ENCODE assay signal across 15 cellular contexts in the genomic region with DNA sequence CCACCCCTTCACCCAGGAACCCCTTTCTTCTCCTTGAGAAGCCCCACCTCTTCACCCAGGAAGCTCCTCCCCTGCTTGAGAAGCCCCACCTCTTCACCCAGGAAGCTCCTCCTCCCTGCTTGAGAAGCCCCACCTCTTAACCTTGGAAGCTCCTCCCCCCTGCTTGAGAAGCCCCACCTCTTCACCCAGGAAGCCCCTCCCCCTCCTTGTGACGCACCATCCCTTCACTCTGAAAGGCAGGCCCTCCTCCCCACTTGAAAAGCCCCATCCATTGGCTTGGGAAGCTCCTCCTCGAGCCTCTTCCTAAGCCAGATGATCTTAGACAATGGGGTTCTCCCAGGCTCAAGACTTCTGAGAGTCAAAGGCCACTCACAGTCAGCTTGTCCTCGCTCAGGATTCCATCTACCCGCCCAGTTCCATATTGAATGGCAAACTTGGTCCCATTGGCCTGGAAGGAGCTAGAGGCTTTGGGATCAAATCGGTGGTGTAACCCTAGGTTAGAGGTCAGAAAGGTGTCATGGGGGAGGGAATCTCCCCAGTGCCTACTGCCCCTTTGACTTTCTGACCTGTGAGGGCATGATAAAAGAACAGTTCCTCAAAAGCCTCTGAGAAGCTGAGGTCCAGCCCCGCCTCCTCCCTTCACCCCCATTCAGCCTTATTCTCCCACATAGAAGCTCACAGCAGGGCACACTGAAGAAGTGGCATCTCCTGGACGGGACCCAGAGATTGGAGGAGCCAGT. TPM values are rescaled to one million over a fixed set of nuclear protein-coding genes. Genes with fewer than 3 reads are reported as not detected.
DNase-seq lines count a peak whose midpoint lies in the region; ATAC-seq and TF ChIP-seq lines count a peak whose summit lies in the region.
"Had no signal": no experiment of that assay in that cellular context is flagged by ENCODE, and none has a peak within 500 bp of the region (broad histone marks: within the 10 kb centered on the region; RNA-seq: fewer than 3 reads in every experiment).

No MANE protein-coding gene starts in this region.

- no peaks in the 10 kb centered on the region for H3K27me3 ChIP-seq in foreskin keratinocyte
- H3K27me3 ChIP-seq: brain microvascular endothelial cell, Peyer's patch had no signal

- DNase-seq in DMS53 (lab: John Stamatoyannopoulos, UW): peak; percentile 38
- DNase-seq in DMS53 treated with DMSO at 0.1 percent for 48 hours (lab: John Stamatoyannopoulos, UW; ENCODE audit: unreplicated experiment): no peak
- DNase-seq in Daoy (ENCODE audit: low read depth): peak; percentile 23
- DNase-seq in OCI-M1 (lab: John Stamatoyannopoulos, UW): peak; percentile 37
- DNase-seq in foreskin keratinocyte: no peak
- DNase-seq in SIG-M5 treated with dmso at 0.1 percent for 504 hours (lab: John Stamatoyannopoulos, UW; ENCODE audit: unreplicated experiment): no peak
- DNase-seq in left ventricle myocardium superior: no peak
- no peak for DNase-seq in NCI-H1417 treated with DMSO at 0.1 percent for 48 hours (lab: John Stamatoyannopoulos, UW)
- DNase-seq: brain microvascular endothelial cell; Caco-2; naive thymus-derived CD8-positive, alpha-beta T cell; Peyer's patch; tibial artery had no signal

- intact Hi-C loops in left ventricle myocardium superior (cut with micrococcal nuclease): no loop called here

- no peaks in the 10 kb centered on the region for H3K4me1 ChIP-seq in foreskin keratinocyte
- H3K4me1 ChIP-seq: Caco-2 had no signal

- no peak for TF ChIP-seq CTCF in foreskin keratinocyte (conservative IDR thresholded peaks at IDR 0.05)

- H3K27ac ChIP-seq in foreskin keratinocyte: no peak overlapping the region
- H3K27ac ChIP-seq: 22Rv1, brain microvascular endothelial cell, tibial artery had no signal

- ATAC-seq in foreskin keratinocyte (peak; percentile 14), left ventricle myocardium superior (no peak)
- ATAC-seq: naive thymus-derived CD8-positive, alpha-beta T cell had no signal

RNA-seq across cellular contexts. Expression of gene NAPSA, which starts 4.0 kb away (rescaled TPM):
- not detected in 2 replicates for total RNA-seq in Daoy (2014; rRNA removed; shearing (Covaris generic))
- total RNA-seq in foreskin keratinocyte (0.41 and 0.53 TPM in 2 replicates), left ventricle myocardium superior (0.32 TPM)
- 0.62 and 0.82 TPM in 2 replicates for polyA plus RNA-seq in foreskin keratinocyte

RNA-seq across cellular contexts. Expression of gene NR1H2, which starts 14.8 kb away (rescaled TPM):
- total RNA-seq in Daoy (2014; rRNA removed; shearing (Covaris generic)): 61.1 and 77.3 TPM in 2 replicates
- total RNA-seq in foreskin keratinocyte (41.0 and 43.9 TPM in 2 replicates), left ventricle myocardium superior (76.5 TPM)
- polyA plus RNA-seq in foreskin keratinocyte: 45.0 and 49.0 TPM in 2 replicates

RNA-seq across cellular contexts. Expression of gene POLD1, which starts 22.7 kb away (rescaled TPM):
- total RNA-seq in Daoy (2014; rRNA removed; shearing (Covaris generic)): 84.5 and 99.5 TPM in 2 replicates
- total RNA-seq in foreskin keratinocyte (76.2 and 89.1 TPM in 2 replicates), left ventricle myocardium superior (10.6 TPM)
- 63.9 and 71.3 TPM in 2 replicates for polyA plus RNA-seq in foreskin keratinocyte

RNA-seq across cellular contexts. Expression of gene KCNC3, which starts 32.3 kb away (rescaled TPM):
- 0.06 and 0.15 TPM in 2 replicates for total RNA-seq in Daoy (2014; rRNA removed; shearing (Covaris generic))
- total RNA-seq in foreskin keratinocyte: not detected in 2 replicates
- polyA plus RNA-seq in foreskin keratinocyte: not detected in 2 replicates
- 2.5 TPM for total RNA-seq in left ventricle myocardium superior
- total RNA-seq: MCF 10A had no signal
- polyA plus RNA-seq: naive thymus-derived CD8-positive, alpha-beta T cell had no signal

RNA-seq across cellular contexts. Expression of gene SPIB, which starts 57.3 kb away (rescaled TPM):
- total RNA-seq in Daoy (2014; rRNA removed; shearing (Covaris generic)): not detected in 2 replicates
- not detected in 2 replicates for total RNA-seq in foreskin keratinocyte
- 0.17 TPM in 1 of 2 replicates, not detected in the other for polyA plus RNA-seq in foreskin keratinocyte
- total RNA-seq in left ventricle myocardium superior: not detected
- total RNA-seq: MCF 10A had no signal

Comparison
In these comparisons a context has a peak if more than half of its experiments do, and no peak if none do; other contexts are left out.
1. DNase-seq: peak in DMS53 (single experiment), Daoy (single experiment) and OCI-M1 (single experiment); none in DMS53 treated with DMSO at 0.1 percent for 48 hours (single experiment), foreskin keratinocyte (0 of 2), SIG-M5 treated with dmso at 0.1 percent for 504 hours (single experiment), left ventricle myocardium superior (single experiment) and NCI-H1417 treated with DMSO at 0.1 percent for 48 hours (single experiment).